16 cellular contexts compared by ENCODE assay signal in the genomic region with DNA sequence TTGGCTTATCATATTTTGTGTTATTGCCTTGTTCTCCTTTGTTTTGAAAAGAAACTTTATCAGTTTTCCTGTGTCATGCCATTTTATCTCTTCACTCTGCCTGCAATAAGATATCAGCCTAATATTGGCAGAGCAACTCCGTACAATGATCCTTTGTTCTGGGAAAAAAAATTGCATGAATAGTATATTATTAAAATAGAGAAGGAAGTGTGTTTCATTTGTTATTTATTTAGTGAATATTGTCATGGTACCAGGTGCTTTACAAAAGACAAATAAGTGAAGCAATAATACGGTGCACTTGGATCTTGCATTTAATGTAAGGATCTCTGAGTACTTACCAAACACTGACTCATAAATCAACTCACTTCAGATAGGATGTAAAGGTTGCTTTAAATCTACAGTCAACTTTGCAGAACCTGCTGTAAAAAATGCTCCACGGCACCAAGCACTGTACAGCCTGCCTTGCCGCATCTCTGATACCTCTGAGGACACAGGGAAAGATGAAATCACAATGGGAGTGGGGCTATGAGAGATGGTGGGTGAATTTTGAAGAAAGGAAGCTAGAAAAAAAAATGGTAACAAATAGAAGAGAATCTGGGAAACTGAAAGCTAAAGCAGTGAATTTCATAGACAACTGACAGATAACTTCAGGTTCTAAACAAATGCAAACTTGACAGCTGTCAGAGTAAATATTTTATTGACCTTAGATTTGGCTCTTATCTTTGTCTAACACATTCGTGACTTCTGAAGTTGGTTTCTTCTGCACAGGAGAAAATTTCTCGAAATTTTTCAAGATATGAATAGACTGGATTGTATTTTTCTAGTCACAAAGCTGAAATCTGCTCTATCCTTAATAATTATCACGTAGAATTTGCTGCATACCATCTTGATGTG.
DNase-seq lines count a peak whose midpoint lies in the region; ATAC-seq and TF ChIP-seq lines count a peak whose summit lies in the region.
"Had no signal": no experiment of that assay in that cellular context is flagged by ENCODE, and none has a peak within 500 bp of the region (broad histone marks: within the 10 kb centered on the region; RNA-seq: fewer than 3 reads in every experiment).

No MANE protein-coding gene starts in this region.

- no peaks in the 10 kb centered on the region for H3K79me2 ChIP-seq in parathyroid adenoma

- H3K4me1 ChIP-seq in duodenal mucosa (ENCODE audit: control insufficient read depth in 1 of 2, insufficient read depth in 2 of 2, low read length in 2 of 2) (peaks cover 39 to 63% of the 10 kb centered on the region in 2 donors), parathyroid adenoma (peaks cover 23% of the 10 kb centered on the region)

- H3K36me3 ChIP-seq in duodenal mucosa (ENCODE audit: control insufficient read depth in 1 of 2, insufficient read depth in 2 of 2, low read length in 2 of 2) (no peaks in the 10 kb centered on the region), parathyroid adenoma (ENCODE audit: control insufficient read depth, insufficient read depth, low read length) (no peaks in the 10 kb centered on the region)
- H3K36me3 ChIP-seq: brain microvascular endothelial cell, gastrocnemius medialis had no signal

- H3K9me3 ChIP-seq in duodenal mucosa (ENCODE audit: control insufficient read depth in 1 of 2, low read length in 2 of 2) (no peaks in the 10 kb centered on the region), parathyroid adenoma (ENCODE audit: control insufficient read depth, low read length) (no peaks in the 10 kb centered on the region)
- H3K9me3 ChIP-seq: gastrocnemius medialis had no signal

- H2AFZ ChIP-seq in parathyroid adenoma, result peak overlapping the region; percentile 39

- H3K27me3 ChIP-seq in duodenal mucosa (ENCODE audit: control insufficient read depth in 1 of 2, insufficient read depth in 2 of 2, low read length in 2 of 2) (no peaks in the 10 kb centered on the region), parathyroid adenoma (ENCODE audit: control insufficient read depth, insufficient read depth, low read length) (no peaks in the 10 kb centered on the region)
- H3K27me3 ChIP-seq: brain microvascular endothelial cell, gastrocnemius medialis had no signal

- H3K27ac ChIP-seq in duodenal mucosa (ENCODE audit: low read depth, low read length) (no peak overlapping the region), parathyroid adenoma (peak overlapping the region; percentile 13)
- H3K27ac ChIP-seq: brain microvascular endothelial cell had no signal

- H3K9ac ChIP-seq in duodenal mucosa (ENCODE audit: low read depth in 1 of 2, low read length in 2 of 2), result no peak overlapping the region
- H3K9ac ChIP-seq in parathyroid adenoma, result no peak overlapping the region

- peak; percentile 89 for DNase-seq in HT-29 (ENCODE audit: low spot score)
- DNase-seq in NCI-H345 treated with DMSO at 0.1 percent for 48 hours (lab: John Stamatoyannopoulos, UW; ENCODE audit: unreplicated experiment), result peak; percentile 14
- DNase-seq in hypothalamus (lab: John Stamatoyannopoulos, UW), result no peak
- no peak for DNase-seq in SK-N-DZ (ENCODE audit: low spot score)
- DNase-seq: activated gamma-delta T cell treated with Interleukin-2 at 50 U/mL for 16 hours; brain microvascular endothelial cell; effector memory CD8-positive, alpha-beta T cell; Karpas-422; kidney glomerular epithelial cell; naive thymus-derived CD8-positive, alpha-beta T cell; stimulated activated naive CD8-positive, alpha-beta T cell treated with anti-CD3 and anti-CD28 coated beads, Interleukin-15, Interleukin-2, amounts not matched to agents 100 U/mL and 50 U/mL, for 24 hours had no signal

- ATAC-seq in GM21390 (IDR thresholded peaks at IDR 0.05; ENCODE audit: unreplicated experiment), result no peak
- ATAC-seq: effector memory CD8-positive, alpha-beta T cell; naive thymus-derived CD8-positive, alpha-beta T cell; sciatic nerve; stimulated activated naive CD8-positive, alpha-beta T cell treated with anti-CD3 and anti-CD28 coated beads, Interleukin-15, Interleukin-2, amounts not matched to agents 100 U/mL and 50 U/mL, for 24 hours had no signal

- TF ChIP-seq CTCF in parathyroid adenoma (IDR thresholded peaks at IDR 0.05), result no peak

- no peak overlapping the region for H3K4me2 ChIP-seq in parathyroid adenoma (ENCODE audit: low read length)

- H3K4me3 ChIP-seq in duodenal mucosa (ENCODE audit: low read depth in 1 of 2, low read length in 2 of 2) (peak overlapping the region; percentile 14 to 47), parathyroid adenoma (ENCODE audit: low read depth, low read length) (no peak overlapping the region)
- H3K4me3 ChIP-seq: gastrocnemius medialis had no signal

Comparison
In these comparisons a context has a peak if more than half of its experiments do, and no peak if none do; other contexts are left out.
1. DNase-seq: peak in HT-29 (single experiment) and NCI-H345 treated with DMSO at 0.1 percent for 48 hours (single experiment); none in hypothalamus (0 of 51) and SK-N-DZ (single experiment).